ENCODE assay signal across 1 cellular context in the genomic region with DNA sequence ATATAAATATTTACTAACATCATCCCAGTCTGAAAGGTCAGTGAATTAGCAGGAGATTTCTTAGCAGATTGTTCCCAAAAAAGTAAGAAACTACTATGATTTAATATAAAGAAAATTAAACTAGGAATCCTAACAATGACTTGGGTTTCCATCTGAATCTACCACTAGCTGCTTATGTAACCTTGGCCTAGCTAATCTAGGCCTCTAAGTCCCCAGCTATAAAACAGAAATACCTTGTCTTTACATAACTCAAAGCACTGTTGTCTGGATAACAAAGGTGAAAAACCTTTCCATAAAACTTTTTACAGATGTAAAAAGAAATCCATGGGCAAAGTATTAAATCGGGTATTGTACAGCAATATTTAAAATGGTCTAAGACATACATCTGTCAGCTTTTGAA.
TF ChIP-seq lines count a peak whose summit lies in the region.

No MANE protein-coding gene starts in this region.

TF ChIP-seq in WTC11, 78 proteins besides CTCF, POLR2A, EP300 and RAD21 (continued from another document):
- TF ChIP-seq, protein P1, sequence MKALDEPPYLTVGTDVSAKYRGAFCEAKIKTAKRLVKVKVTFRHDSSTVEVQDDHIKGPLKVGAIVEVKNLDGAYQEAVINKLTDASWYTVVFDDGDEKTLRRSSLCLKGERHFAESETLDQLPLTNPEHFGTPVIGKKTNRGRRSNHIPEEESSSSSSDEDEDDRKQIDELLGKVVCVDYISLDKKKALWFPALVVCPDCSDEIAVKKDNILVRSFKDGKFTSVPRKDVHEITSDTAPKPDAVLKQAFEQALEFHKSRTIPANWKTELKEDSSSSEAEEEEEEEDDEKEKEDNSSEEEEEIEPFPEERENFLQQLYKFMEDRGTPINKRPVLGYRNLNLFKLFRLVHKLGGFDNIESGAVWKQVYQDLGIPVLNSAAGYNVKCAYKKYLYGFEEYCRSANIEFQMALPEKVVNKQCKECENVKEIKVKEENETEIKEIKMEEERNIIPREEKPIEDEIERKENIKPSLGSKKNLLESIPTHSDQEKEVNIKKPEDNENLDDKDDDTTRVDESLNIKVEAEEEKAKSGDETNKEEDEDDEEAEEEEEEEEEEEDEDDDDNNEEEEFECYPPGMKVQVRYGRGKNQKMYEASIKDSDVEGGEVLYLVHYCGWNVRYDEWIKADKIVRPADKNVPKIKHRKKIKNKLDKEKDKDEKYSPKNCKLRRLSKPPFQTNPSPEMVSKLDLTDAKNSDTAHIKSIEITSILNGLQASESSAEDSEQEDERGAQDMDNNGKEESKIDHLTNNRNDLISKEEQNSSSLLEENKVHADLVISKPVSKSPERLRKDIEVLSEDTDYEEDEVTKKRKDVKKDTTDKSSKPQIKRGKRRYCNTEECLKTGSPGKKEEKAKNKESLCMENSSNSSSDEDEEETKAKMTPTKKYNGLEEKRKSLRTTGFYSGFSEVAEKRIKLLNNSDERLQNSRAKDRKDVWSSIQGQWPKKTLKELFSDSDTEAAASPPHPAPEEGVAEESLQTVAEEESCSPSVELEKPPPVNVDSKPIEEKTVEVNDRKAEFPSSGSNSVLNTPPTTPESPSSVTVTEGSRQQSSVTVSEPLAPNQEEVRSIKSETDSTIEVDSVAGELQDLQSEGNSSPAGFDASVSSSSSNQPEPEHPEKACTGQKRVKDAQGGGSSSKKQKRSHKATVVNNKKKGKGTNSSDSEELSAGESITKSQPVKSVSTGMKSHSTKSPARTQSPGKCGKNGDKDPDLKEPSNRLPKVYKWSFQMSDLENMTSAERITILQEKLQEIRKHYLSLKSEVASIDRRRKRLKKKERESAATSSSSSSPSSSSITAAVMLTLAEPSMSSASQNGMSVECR (CRISPR knock-in tag; IDR thresholded peaks at IDR 0.05; ENCODE audit: borderline replicate concordance), result no peak
- TF ChIP-seq, protein P2, sequence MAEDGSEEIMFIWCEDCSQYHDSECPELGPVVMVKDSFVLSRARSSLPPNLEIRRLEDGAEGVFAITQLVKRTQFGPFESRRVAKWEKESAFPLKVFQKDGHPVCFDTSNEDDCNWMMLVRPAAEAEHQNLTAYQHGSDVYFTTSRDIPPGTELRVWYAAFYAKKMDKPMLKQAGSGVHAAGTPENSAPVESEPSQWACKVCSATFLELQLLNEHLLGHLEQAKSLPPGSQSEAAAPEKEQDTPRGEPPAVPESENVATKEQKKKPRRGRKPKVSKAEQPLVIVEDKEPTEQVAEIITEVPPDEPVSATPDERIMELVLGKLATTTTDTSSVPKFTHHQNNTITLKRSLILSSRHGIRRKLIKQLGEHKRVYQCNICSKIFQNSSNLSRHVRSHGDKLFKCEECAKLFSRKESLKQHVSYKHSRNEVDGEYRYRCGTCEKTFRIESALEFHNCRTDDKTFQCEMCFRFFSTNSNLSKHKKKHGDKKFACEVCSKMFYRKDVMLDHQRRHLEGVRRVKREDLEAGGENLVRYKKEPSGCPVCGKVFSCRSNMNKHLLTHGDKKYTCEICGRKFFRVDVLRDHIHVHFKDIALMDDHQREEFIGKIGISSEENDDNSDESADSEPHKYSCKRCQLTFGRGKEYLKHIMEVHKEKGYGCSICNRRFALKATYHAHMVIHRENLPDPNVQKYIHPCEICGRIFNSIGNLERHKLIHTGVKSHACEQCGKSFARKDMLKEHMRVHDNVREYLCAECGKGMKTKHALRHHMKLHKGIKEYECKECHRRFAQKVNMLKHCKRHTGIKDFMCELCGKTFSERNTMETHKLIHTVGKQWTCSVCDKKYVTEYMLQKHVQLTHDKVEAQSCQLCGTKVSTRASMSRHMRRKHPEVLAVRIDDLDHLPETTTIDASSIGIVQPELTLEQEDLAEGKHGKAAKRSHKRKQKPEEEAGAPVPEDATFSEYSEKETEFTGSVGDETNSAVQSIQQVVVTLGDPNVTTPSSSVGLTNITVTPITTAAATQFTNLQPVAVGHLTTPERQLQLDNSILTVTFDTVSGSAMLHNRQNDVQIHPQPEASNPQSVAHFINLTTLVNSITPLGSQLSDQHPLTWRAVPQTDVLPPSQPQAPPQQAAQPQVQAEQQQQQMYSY (CRISPR knock-in tag; IDR thresholded peaks at IDR 0.05), result no peak
- TF ChIP-seq ETV6 (CRISPR knock-in tag; IDR thresholded peaks at IDR 0.05) (no peak), JAZF1 (CRISPR knock-in tag; IDR thresholded peaks at IDR 0.05) (no peak), TEAD1 (CRISPR knock-in tag; IDR thresholded peaks at IDR 0.05) (no peak), RORB (CRISPR knock-in tag; IDR thresholded peaks at IDR 0.05) (no peak), NFE2L1 (CRISPR knock-in tag; IDR thresholded peaks at IDR 0.05) (no peak)
